1 cellular context compared by ENCODE assay signal in genomic region chr2:171630812-171631626, GRCh38.
TF ChIP-seq lines count a peak whose summit lies in the region.

No MANE protein-coding gene starts in this region.

TF ChIP-seq in K562, 482 proteins besides CTCF, POLR2A, EP300 and RAD21 (continued from another document and continues in another):
- TF ChIP-seq ZNF518B (CRISPR knock-in tag; IDR thresholded peaks at IDR 0.05) = no peak
- TF ChIP-seq ZNF668 (CRISPR knock-in tag; IDR thresholded peaks at IDR 0.05) = no peak
- TF ChIP-seq ZNF407 (IDR thresholded peaks at IDR 0.05; ENCODE audit: low read depth) = no peak
- no peak for TF ChIP-seq HDAC6 (IDR thresholded peaks at IDR 0.05; ENCODE audit: low read depth, low read length)
- TF ChIP-seq CEBPG (CRISPR knock-in tag; IDR thresholded peaks at IDR 0.05) = no peak
- peak in 1 of 2 experiments; percentile 65; a peak in 2 of 4 replicates for TF ChIP-seq CEBPG (tag; conservative IDR thresholded peaks at IDR 0.05 in 1 of 2, IDR thresholded peaks at IDR 0.05 in 1 of 2)
- no peak for TF ChIP-seq RNF2 (IDR thresholded peaks at IDR 0.05)
- peak in 1 of 3 experiments; percentile 78; a peak in 2 of 6 replicates for TF ChIP-seq ZBTB11 (CRISPR knock-in tag; IDR thresholded peaks at IDR 0.05)
- TF ChIP-seq E2F1 (CRISPR knock-in tag; IDR thresholded peaks at IDR 0.05) = no peak
- no peak for TF ChIP-seq TAF7 (tag; IDR thresholded peaks at IDR 0.05)
- TF ChIP-seq USF2 (CRISPR knock-in tag; IDR thresholded peaks at IDR 0.05) = no peak
- TF ChIP-seq ARNT (IDR thresholded peaks at IDR 0.05) = peak; percentile 74 to 84; a peak in 2 of 4 replicates
- TF ChIP-seq YY1 (IDR thresholded peaks at IDR 0.05; ENCODE audit: borderline replicate concordance in 1 of 3, control insufficient read depth in 1 of 3, extremely low read depth in 1 of 3, insufficient read depth in 3 of 3, insufficient read length in 1 of 3, insufficient replicate concordance in 2 of 3, low read depth in 1 of 3, low read length in 2 of 3) = peak in 1 of 3 experiments; percentile 13
- TF ChIP-seq RB1 (IDR thresholded peaks at IDR 0.05; ENCODE audit: low read depth) = peak; percentile 39; the same call in 1 of the 2 replicates
- TF ChIP-seq SIN3B (IDR thresholded peaks at IDR 0.05; ENCODE audit: low read depth) = no peak
- no peak for TF ChIP-seq POLR2B (IDR thresholded peaks at IDR 0.05; ENCODE audit: low read depth, partially characterized antibody)
- no peak for TF ChIP-seq ZNF184 (CRISPR knock-in tag; IDR thresholded peaks at IDR 0.05)
- TF ChIP-seq ZZZ3 (IDR thresholded peaks at IDR 0.05) = no peak
- TF ChIP-seq ZNF282 (CRISPR knock-in tag; IDR thresholded peaks at IDR 0.05) = no peak
- TF ChIP-seq GATAD2A (IDR thresholded peaks at IDR 0.05) = no peak
- no peak for TF ChIP-seq OTX1 (CRISPR knock-in tag; IDR thresholded peaks at IDR 0.05)
- peak; percentile 43; the same call in 1 of the 2 replicates for TF ChIP-seq VEZF1 (CRISPR knock-in tag; IDR thresholded peaks at IDR 0.05)
- TF ChIP-seq HMGN3 (IDR thresholded peaks at IDR 0.05; ENCODE audit: borderline replicate concordance, extremely low read depth, insufficient read length, low read depth, low read length) = peak; percentile 89
- no peak for TF ChIP-seq TGIF2 (CRISPR knock-in tag; IDR thresholded peaks at IDR 0.05)
- no peak for TF ChIP-seq SAP30 (IDR thresholded peaks at IDR 0.05; ENCODE audit: borderline replicate concordance, insufficient read depth, low read depth, low read length, poor library complexity, severe bottlenecking)
- TF ChIP-seq MIER1 (IDR thresholded peaks at IDR 0.05; ENCODE audit: low read depth) = no peak
- TF ChIP-seq RNF219 (CRISPR knock-in tag; IDR thresholded peaks at IDR 0.05) = no peak
- TF ChIP-seq CREBBP (IDR thresholded peaks at IDR 0.05; ENCODE audit: low read depth, low read length) = no peak
- TF ChIP-seq ZNF146 (CRISPR knock-in tag; IDR thresholded peaks at IDR 0.05; ENCODE audit: unreplicated experiment) = no peak
- TF ChIP-seq JUNB (CRISPR knock-in tag; conservative IDR thresholded peaks at IDR 0.05) = no peak
- no peak for TF ChIP-seq RBM15 (IDR thresholded peaks at IDR 0.05; ENCODE audit: insufficient read depth, low read length)
- no peak for TF ChIP-seq EZH2 (IDR thresholded peaks at IDR 0.05; ENCODE audit: borderline replicate concordance, low read depth, low read length)
- TF ChIP-seq GTF2A2 (tag; IDR thresholded peaks at IDR 0.05) = no peak
- peak; percentile 64; the same call in 1 of the 2 replicates for TF ChIP-seq ZNF707 (CRISPR knock-in tag; conservative IDR thresholded peaks at IDR 0.05)
- TF ChIP-seq ZNF24 (IDR thresholded peaks at IDR 0.05) = peak; percentile 63; the same call in 1 of the 2 replicates
- TF ChIP-seq HBP1 (CRISPR knock-in tag; IDR thresholded peaks at IDR 0.05) = no peak
- TF ChIP-seq ZNF444 (CRISPR knock-in tag; IDR thresholded peaks at IDR 0.05) = no peak
- peak; percentile 95 for TF ChIP-seq KLF16 (IDR thresholded peaks at IDR 0.05)
- no peak for TF ChIP-seq RBM17 (IDR thresholded peaks at IDR 0.05; ENCODE audit: borderline replicate concordance, low read depth, low read length)
- TF ChIP-seq ZNF644 (tag; IDR thresholded peaks at IDR 0.05; ENCODE audit: low read depth) = peak; percentile 97
